In genomic region chr9:122135529-122135859, GRCh38 we compare ENCODE assay signal across 2 cellular contexts.
TF ChIP-seq lines count a peak whose summit lies in the region.

No MANE protein-coding gene starts in this region.

TF ChIP-seq in HepG2, 621 proteins besides CTCF, POLR2A, EP300 and RAD21:
- no peak for TF ChIP-seq WIZ (CRISPR knock-in tag; IDR thresholded peaks at IDR 0.05)
- peak; percentile 64 for TF ChIP-seq ZNF121 (CRISPR knock-in tag; IDR thresholded peaks at IDR 0.05)

TF ChIP-seq in WTC11, 78 proteins besides CTCF, POLR2A, EP300 and RAD21:
- peak; percentile 41; the same call in 1 of the 2 replicates for TF ChIP-seq ZNF121 (CRISPR knock-in tag; IDR thresholded peaks at IDR 0.05)
- TF ChIP-seq ATF3 (CRISPR knock-in tag; conservative IDR thresholded peaks at IDR 0.05): no peak
